9 cellular contexts compared by ENCODE assay signal in the genomic region with DNA sequence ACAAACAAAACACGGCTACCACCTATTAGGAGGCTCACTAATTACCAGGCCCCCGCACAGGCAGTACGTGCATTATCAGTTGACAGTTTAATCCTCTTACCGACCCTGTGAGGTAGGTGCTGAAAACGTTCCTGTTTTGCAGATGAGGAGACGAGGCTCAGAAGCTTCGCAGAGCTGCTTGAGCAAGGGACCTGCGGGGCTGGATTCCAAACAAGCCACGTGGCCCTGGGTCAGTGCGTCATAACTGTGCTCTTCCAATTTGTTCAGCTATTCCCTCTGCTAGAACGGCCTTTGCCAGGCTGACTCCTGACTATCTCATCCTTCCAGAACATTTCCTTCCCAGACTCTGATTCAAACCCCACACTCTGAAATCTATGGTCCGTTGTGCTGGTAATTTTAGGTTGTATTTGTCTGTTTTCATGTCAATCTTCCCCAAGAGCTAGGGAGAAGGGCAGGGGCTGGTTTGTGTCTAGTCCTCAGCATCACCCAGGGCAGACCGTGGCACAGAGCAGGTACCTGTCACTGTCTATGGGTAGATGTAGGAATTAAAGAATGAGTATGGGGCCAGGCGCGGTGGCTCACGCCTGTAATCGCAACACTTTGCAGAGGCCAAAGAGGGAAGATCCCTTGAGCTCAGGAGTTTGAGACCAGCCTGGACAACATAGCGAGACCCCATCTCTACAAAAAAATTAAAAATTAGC. TPM values are rescaled to one million over a fixed set of nuclear protein-coding genes. Genes with fewer than 3 reads are reported as not detected.
DNase-seq lines count a peak whose midpoint lies in the region; ATAC-seq and TF ChIP-seq lines count a peak whose summit lies in the region.
"Had no signal": no experiment of that assay in that cellular context is flagged by ENCODE, and none has a peak within 500 bp of the region (broad histone marks: within the 10 kb centered on the region; RNA-seq: fewer than 3 reads in every experiment).

No MANE protein-coding gene starts in this region.

- no peaks in the 10 kb centered on the region for H3K9me3 ChIP-seq in HEK293 (ENCODE audit: control insufficient read depth, insufficient read depth, low read depth, low read length)
- peaks cover 0 to 5% (median 2%) of the 10 kb centered on the region in 8 donors for H3K9me3 ChIP-seq in spleen

- no peaks in the 10 kb centered on the region for H3K27me3 ChIP-seq in layer of hippocampus (ENCODE audit: control insufficient read depth, insufficient read depth, low read length)
- no peaks in the 10 kb centered on the region for H3K27me3 ChIP-seq in spleen (replicated peaks in 1 of 7)

- DNase-seq in T47D (ENCODE audit: low read depth in 1 of 2, low spot score in 1 of 2): peak; percentile 87 to 92
- no peak for DNase-seq in spleen
- no peak for DNase-seq in AML-193 (lab: John Stamatoyannopoulos, UW)
- DNase-seq in NCI-H2196 (lab: John Stamatoyannopoulos, UW; ENCODE audit: unreplicated experiment): no peak
- no peak for DNase-seq in DMS79 treated with DMSO at 0.1 percent for 48 hours (lab: John Stamatoyannopoulos, UW)
- DNase-seq: NCI-H2029 treated with DMSO at 0.1 percent for 48 hours had no signal

- WGBS in spleen, 5 donors: 82 to 88% (median 85%) methylated on average over 18 of the region's 18 CpGs

- CTCF ChIA-PET in HEK293 (lab: Yijun Ruan, JAX): interaction anchor here (0.6 to 1.4 kb wide), 4 partner anchors 9 to 38 kb away, joined by 3 to 8 read pairs (median 4); no protein-coding TSS in a partner anchor

- intact Hi-C loops in spleen (cut with DNase I; ENCODE audit: low total_unique reads): no loop called here

- H3K36me3 ChIP-seq in HEK293 (ENCODE audit: control insufficient read depth in 2 of 2, insufficient read depth in 1 of 2, low read length in 2 of 2): no peaks in the 10 kb centered on the region; a peak in 1 of 3 replicates
- H3K36me3 ChIP-seq in spleen: no peaks in the 10 kb centered on the region

- ATAC-seq in HG02970 (IDR thresholded peaks at IDR 0.05; ENCODE audit: low FRiP score, unreplicated experiment): no peak

- TF ChIP-seq POLR2A in spleen (IDR thresholded peaks at IDR 0.05): no peak

- POLR2A ChIA-PET in HEK293 (lab: Yijun Ruan, JAX): interaction anchor here (1.2 to 2.4 kb wide), 3 partner anchors 9 to 16 kb away, joined by 3 to 7 read pairs (median 7); a partner anchor contains a TSS

- TF ChIP-seq CTCF in HEK293 (tag by site-specific recombination; IDR thresholded peaks at IDR 0.05): no peak
- no peak for TF ChIP-seq CTCF in spleen (IDR thresholded peaks at IDR 0.05 in 8 of 11, conservative IDR thresholded peaks at IDR 0.05 in 3 of 11)

- in situ Hi-C loops in T47D (cut with HindIII; ENCODE audit: low pct_unique_long_range_greater_than_20kb, low sequenced_read_pairs): no loop called here

- no peak overlapping the region for H3K4me3 ChIP-seq in HEK293 (ENCODE audit: low read depth, low read length)
- H3K4me3 ChIP-seq in spleen: no peak overlapping the region

- H3K27ac ChIP-seq in HEK293 (ENCODE audit: extremely low read depth, low read depth, low read length) (no peak overlapping the region), layer of hippocampus (ENCODE audit: low read depth, low read length) (peak overlapping the region; percentile 95), spleen (peak overlapping the region; percentile 19 to 92 (median 82))

- H3K4me1 ChIP-seq in HEK293 (ENCODE audit: control insufficient read depth, insufficient read depth, low read length) (no peaks in the 10 kb centered on the region), spleen (peaks cover 34 to 93% (median 84%) of the 10 kb centered on the region in 6 donors)

TF ChIP-seq in HEK293, 187 proteins besides CTCF, POLR2A, EP300 and RAD21:
- TF ChIP-seq ZNF341 (tag by site-specific recombination; IDR thresholded peaks at IDR 0.05; ENCODE audit: low read depth): peak; percentile 85
- TF ChIP-seq ZNF121 (tag by site-specific recombination; IDR thresholded peaks at IDR 0.05): peak; percentile 76; the same call in 1 of the 2 replicates
- TF ChIP-seq, protein P1, sequence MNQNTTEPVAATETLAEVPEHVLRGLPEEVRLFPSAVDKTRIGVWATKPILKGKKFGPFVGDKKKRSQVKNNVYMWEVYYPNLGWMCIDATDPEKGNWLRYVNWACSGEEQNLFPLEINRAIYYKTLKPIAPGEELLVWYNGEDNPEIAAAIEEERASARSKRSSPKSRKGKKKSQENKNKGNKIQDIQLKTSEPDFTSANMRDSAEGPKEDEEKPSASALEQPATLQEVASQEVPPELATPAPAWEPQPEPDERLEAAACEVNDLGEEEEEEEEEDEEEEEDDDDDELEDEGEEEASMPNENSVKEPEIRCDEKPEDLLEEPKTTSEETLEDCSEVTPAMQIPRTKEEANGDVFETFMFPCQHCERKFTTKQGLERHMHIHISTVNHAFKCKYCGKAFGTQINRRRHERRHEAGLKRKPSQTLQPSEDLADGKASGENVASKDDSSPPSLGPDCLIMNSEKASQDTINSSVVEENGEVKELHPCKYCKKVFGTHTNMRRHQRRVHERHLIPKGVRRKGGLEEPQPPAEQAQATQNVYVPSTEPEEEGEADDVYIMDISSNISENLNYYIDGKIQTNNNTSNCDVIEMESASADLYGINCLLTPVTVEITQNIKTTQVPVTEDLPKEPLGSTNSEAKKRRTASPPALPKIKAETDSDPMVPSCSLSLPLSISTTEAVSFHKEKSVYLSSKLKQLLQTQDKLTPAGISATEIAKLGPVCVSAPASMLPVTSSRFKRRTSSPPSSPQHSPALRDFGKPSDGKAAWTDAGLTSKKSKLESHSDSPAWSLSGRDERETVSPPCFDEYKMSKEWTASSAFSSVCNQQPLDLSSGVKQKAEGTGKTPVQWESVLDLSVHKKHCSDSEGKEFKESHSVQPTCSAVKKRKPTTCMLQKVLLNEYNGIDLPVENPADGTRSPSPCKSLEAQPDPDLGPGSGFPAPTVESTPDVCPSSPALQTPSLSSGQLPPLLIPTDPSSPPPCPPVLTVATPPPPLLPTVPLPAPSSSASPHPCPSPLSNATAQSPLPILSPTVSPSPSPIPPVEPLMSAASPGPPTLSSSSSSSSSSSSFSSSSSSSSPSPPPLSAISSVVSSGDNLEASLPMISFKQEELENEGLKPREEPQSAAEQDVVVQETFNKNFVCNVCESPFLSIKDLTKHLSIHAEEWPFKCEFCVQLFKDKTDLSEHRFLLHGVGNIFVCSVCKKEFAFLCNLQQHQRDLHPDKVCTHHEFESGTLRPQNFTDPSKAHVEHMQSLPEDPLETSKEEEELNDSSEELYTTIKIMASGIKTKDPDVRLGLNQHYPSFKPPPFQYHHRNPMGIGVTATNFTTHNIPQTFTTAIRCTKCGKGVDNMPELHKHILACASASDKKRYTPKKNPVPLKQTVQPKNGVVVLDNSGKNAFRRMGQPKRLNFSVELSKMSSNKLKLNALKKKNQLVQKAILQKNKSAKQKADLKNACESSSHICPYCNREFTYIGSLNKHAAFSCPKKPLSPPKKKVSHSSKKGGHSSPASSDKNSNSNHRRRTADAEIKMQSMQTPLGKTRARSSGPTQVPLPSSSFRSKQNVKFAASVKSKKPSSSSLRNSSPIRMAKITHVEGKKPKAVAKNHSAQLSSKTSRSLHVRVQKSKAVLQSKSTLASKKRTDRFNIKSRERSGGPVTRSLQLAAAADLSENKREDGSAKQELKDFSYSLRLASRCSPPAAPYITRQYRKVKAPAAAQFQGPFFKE (tag by site-specific recombination; IDR thresholded peaks at IDR 0.05; ENCODE audit: borderline replicate concordance): no peak
- no peak for TF ChIP-seq GLI4 (tag by site-specific recombination; IDR thresholded peaks at IDR 0.05)
- peak; percentile 73 for TF ChIP-seq ZNF600 (tag by site-specific recombination; IDR thresholded peaks at IDR 0.05)
- TF ChIP-seq, protein P2, sequence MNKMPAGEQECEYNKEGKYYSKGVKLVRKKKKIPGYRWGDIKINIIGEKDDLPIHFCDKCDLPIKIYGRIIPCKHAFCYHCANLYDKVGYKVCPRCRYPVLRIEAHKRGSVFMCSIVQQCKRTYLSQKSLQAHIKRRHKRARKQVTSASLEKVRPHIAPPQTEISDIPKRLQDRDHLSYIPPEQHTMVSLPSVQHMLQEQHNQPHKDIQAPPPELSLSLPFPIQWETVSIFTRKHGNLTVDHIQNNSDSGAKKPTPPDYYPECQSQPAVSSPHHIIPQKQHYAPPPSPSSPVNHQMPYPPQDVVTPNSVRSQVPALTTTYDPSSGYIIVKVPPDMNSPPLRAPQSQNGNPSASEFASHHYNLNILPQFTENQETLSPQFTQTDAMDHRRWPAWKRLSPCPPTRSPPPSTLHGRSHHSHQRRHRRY (tag by site-specific recombination; IDR thresholded peaks at IDR 0.05): no peak
- TF ChIP-seq TRIM28 (IDR thresholded peaks at IDR 0.05; ENCODE audit: borderline replicate concordance, low read length): 0 out of 2 replicates have a peak, but pooled peaks have one; percentile 23
- TF ChIP-seq ZNF596 (tag by site-specific recombination; IDR thresholded peaks at IDR 0.05): no peak
- TF ChIP-seq ZNF571 (tag by site-specific recombination; IDR thresholded peaks at IDR 0.05): no peak
- TF ChIP-seq ZNF174 (tag by site-specific recombination; IDR thresholded peaks at IDR 0.05): no peak
- no peak for TF ChIP-seq HOXC10 (CRISPR knock-in tag; IDR thresholded peaks at IDR 0.05)
- no peak for TF ChIP-seq ZNF266 (tag by site-specific recombination; IDR thresholded peaks at IDR 0.05; ENCODE audit: low read depth)
- TF ChIP-seq, protein P3, sequence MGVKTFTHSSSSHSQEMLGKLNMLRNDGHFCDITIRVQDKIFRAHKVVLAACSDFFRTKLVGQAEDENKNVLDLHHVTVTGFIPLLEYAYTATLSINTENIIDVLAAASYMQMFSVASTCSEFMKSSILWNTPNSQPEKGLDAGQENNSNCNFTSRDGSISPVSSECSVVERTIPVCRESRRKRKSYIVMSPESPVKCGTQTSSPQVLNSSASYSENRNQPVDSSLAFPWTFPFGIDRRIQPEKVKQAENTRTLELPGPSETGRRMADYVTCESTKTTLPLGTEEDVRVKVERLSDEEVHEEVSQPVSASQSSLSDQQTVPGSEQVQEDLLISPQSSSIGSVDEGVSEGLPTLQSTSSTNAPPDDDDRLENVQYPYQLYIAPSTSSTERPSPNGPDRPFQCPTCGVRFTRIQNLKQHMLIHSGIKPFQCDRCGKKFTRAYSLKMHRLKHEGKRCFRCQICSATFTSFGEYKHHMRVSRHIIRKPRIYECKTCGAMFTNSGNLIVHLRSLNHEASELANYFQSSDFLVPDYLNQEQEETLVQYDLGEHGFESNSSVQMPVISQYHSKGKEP (tag by site-specific recombination; IDR thresholded peaks at IDR 0.05): no peak
- no peak for TF ChIP-seq ZBTB48 (tag by site-specific recombination; IDR thresholded peaks at IDR 0.05)
- TF ChIP-seq ZNF394 (tag by site-specific recombination; IDR thresholded peaks at IDR 0.05; ENCODE audit: borderline replicate concordance): peak; percentile 53; the same call in 1 of the 2 replicates

RNA-seq across cellular contexts. Expression of a gene that starts 28.8 kb away (rescaled TPM):
- not detected for total RNA-seq in spleen
- under 1 TPM; 0.05 to 0.16 (median 0.11) TPM for polyA plus RNA-seq in spleen

Comparison
In these comparisons a context has a peak if more than half of its experiments do, and no peak if none do; other contexts are left out.
1. DNase-seq: peak in T47D (2 of 2); none in spleen (single experiment), AML-193 (0 of 2), NCI-H2196 (single experiment) and DMS79 treated with DMSO at 0.1 percent for 48 hours (single experiment).